Comparison of ENCODE assay signal across 14 cellular contexts in the genomic region with DNA sequence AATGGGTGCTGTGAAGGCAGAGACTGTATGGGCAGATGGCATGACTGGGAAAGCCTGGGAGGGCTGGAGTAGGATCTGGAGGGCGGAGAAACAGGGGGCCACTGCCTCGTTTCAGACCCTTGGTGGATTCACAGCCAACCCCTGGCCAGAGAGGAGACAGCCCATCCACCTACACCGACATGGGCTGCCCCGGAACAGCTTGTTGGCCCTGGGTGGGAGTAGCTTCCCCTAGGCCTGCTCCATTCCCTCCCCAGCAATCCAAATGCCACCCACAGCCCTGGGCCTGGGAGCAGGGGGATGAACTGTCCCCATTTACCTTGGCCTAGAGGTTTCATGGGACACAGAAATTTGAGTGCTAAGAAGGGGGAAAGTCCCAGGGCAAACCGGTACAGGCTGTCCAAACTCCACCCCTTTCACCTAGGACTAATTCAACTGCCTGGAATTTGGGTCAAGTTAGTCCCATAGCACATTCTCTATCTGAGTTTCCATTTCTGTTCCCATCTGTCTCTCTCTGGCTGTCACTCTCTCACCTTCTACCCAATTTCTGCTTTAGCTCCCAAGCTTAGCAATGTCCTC. TPM values are rescaled to one million over a fixed set of nuclear protein-coding genes. Genes with fewer than 3 reads are reported as not detected.
DNase-seq lines count a peak whose midpoint lies in the region; ATAC-seq, FAIRE-seq and TF ChIP-seq lines count a peak whose summit lies in the region.
"Had no signal": no experiment of that assay in that cellular context is flagged by ENCODE, and none has a peak within 500 bp of the region (broad histone marks: within the 10 kb centered on the region; RNA-seq: fewer than 3 reads in every experiment).

No MANE protein-coding gene starts in this region.

- peaks cover 6% of the 10 kb centered on the region for H3K36me3 Mint-ChIP-seq in activated naive CD8-positive, alpha-beta T cell treated with anti-CD3 and anti-CD28 coated beads, Interleukin-2, amount 50 U/mL, for 24 hours (ENCODE audit: low read depth)

- H3K9me3 ChIP-seq in A549 (peaks cover 5% of the 10 kb centered on the region; the same call in 1 of the 3 replicates), left lung (no peaks in the 10 kb centered on the region)

- ATAC-seq in A549, result no peak
- ATAC-seq in activated naive CD8-positive, alpha-beta T cell treated with anti-CD3 and anti-CD28 coated beads, Interleukin-2, amount 50 U/mL, for 24 hours, result no peak
- peak; percentile 54 for ATAC-seq in left lung
- no peak for ATAC-seq in HG02885 (IDR thresholded peaks at IDR 0.05; ENCODE audit: poor library complexity, unreplicated experiment)

- POLR2A ChIA-PET in A549 (lab: Yijun Ruan, JAX) (interaction anchor here (0.7 to 3.3 kb wide), 2 partner anchors 35 to 37 kb away, joined by 4 to 11 read pairs; partner anchors contain the start of gene LBH), HEK293T (lab: Yijun Ruan, JAX) (no interaction called here)

- DNase-seq in A549 (ENCODE audit: low read depth in 1 of 2, low spot score in 1 of 2) (no peak), G401 (ENCODE audit: low spot score) (peak; percentile 6), left lung (no peak), NCI-H1048 (lab: John Stamatoyannopoulos, UW) (no peak), NCI-H2081 treated with DMSO at 0.1 percent for 48 hours (lab: John Stamatoyannopoulos, UW) (no peak), HEK293T (ENCODE audit: extremely low spot score) (no peak)
- no peak for DNase-seq in activated naive CD8-positive, alpha-beta T cell treated with anti-CD3 and anti-CD28 coated beads, Interleukin-2, amount 50 U/mL, for 24 hours
- DNase-seq: NCI-H2029; NCI-H774; small intestine; stimulated activated naive CD8-positive, alpha-beta T cell treated with anti-CD3 and anti-CD28 coated beads, Interleukin-15, Interleukin-2, amounts not matched to agents 100 U/mL and 50 U/mL, for 24 hours had no signal

- no peaks in the 10 kb centered on the region for H3K36me3 ChIP-seq in left lung
- H3K36me3 ChIP-seq: cardiac muscle cell had no signal

- in situ Hi-C loops in G401 (cut with HindIII; ENCODE audit: low sequenced_read_pairs), result no loop called here

- H3K4me1 ChIP-seq in A549 (peaks cover 53% of the 10 kb centered on the region), left lung (peaks cover 15 to 24% of the 10 kb centered on the region in 2 donors)

- intact Hi-C loops in left lung (cut with DNase I), result no loop called here

- H3K4me2 ChIP-seq in A549, result no peak overlapping the region

- H3K27ac ChIP-seq in A549 (peak overlapping the region; percentile 46 to 91; a peak in 5 of 6 replicates), left lung (no peak overlapping the region)
- H3K27ac ChIP-seq: cardiac muscle cell had no signal

- FAIRE-seq in A549 (lab: Jason Lieb, UNC), result no peak
- FAIRE-seq: frontal cortex, small intestine had no signal

- H3K27me3 Mint-ChIP-seq in activated naive CD8-positive, alpha-beta T cell treated with anti-CD3 and anti-CD28 coated beads, Interleukin-2, amount 50 U/mL, for 24 hours, result peaks cover 2% of the 10 kb centered on the region

- H3K4me3 Mint-ChIP-seq in activated naive CD8-positive, alpha-beta T cell treated with anti-CD3 and anti-CD28 coated beads, Interleukin-2, amount 50 U/mL, for 24 hours, result no peak overlapping the region

- peak overlapping the region; percentile 94 for H3K27ac Mint-ChIP-seq in activated naive CD8-positive, alpha-beta T cell treated with anti-CD3 and anti-CD28 coated beads, Interleukin-2, amount 50 U/mL, for 24 hours

- TF ChIP-seq POLR2A in A549 (IDR thresholded peaks at IDR 0.05; ENCODE audit: low read length), result no peak

- peaks cover 92% of the 10 kb centered on the region for H3K4me1 Mint-ChIP-seq in activated naive CD8-positive, alpha-beta T cell treated with anti-CD3 and anti-CD28 coated beads, Interleukin-2, amount 50 U/mL, for 24 hours

- no peaks in the 10 kb centered on the region for H3K27me3 ChIP-seq in left lung
- H3K27me3 ChIP-seq: cardiac muscle cell had no signal

- no peak for TF ChIP-seq RAD21 in A549 (conservative IDR thresholded peaks at IDR 0.05 in 1 of 2, IDR thresholded peaks at IDR 0.05 in 1 of 2)

- TF ChIP-seq EP300 in A549 (IDR thresholded peaks at IDR 0.05), result no peak

- no peaks in the 10 kb centered on the region for H3K9me3 Mint-ChIP-seq in activated naive CD8-positive, alpha-beta T cell treated with anti-CD3 and anti-CD28 coated beads, Interleukin-2, amount 50 U/mL, for 24 hours

- H3K4me3 ChIP-seq in A549, result no peak overlapping the region
- no peak overlapping the region for H3K4me3 ChIP-seq in left lung
- H3K4me3 ChIP-seq: cardiac muscle cell had no signal

- WGBS in A549 (ENCODE audit: missing lambda C conversion rate), result 86% methylated on average over 5 of the region's 5 CpGs

- CTCF ChIA-PET in A549 (lab: Yijun Ruan, JAX), result interaction anchor here (0.6 to 8.8 kb wide), 6 partner anchors 10 to 493 kb away, joined by 3 to 39 read pairs (median 3); no protein-coding TSS in a partner anchor
- CTCF ChIA-PET in HEK293T (lab: Yijun Ruan, JAX), result no interaction called here

- TF ChIP-seq CTCF in A549 (IDR thresholded peaks at IDR 0.05) (no peak), left lung (IDR thresholded peaks at IDR 0.05) (no peak)

TF ChIP-seq in A549, 52 proteins besides CTCF, POLR2A, EP300 and RAD21 (continues in another document):
- TF ChIP-seq FOSL2 (IDR thresholded peaks at IDR 0.05), result no peak
- TF ChIP-seq FOSL2 (CRISPR knock-in tag; IDR thresholded peaks at IDR 0.05), result no peak
- no peak for TF ChIP-seq BHLHE40 (IDR thresholded peaks at IDR 0.05; ENCODE audit: low read depth, low read length)
- TF ChIP-seq REST (IDR thresholded peaks at IDR 0.05), result no peak
- TF ChIP-seq RCOR1 (IDR thresholded peaks at IDR 0.05; ENCODE audit: low read depth, low read length), result no peak
- TF ChIP-seq MAZ (IDR thresholded peaks at IDR 0.05; ENCODE audit: borderline replicate concordance, low read depth, low read length), result no peak

TF ChIP-seq in HEK293T, 16 proteins besides CTCF, POLR2A, EP300 and RAD21:
- TF ChIP-seq FOXM1 (IDR thresholded peaks at IDR 0.05; ENCODE audit: borderline replicate concordance) (no peak), HDGF (IDR thresholded peaks at IDR 0.05; ENCODE audit: borderline replicate concordance) (no peak), L3MBTL2 (conservative IDR thresholded peaks at IDR 0.05) (no peak), CTBP1 (IDR thresholded peaks at IDR 0.05; ENCODE audit: borderline replicate concordance) (no peak), SP1 (IDR thresholded peaks at IDR 0.05) (no peak), FOXA1 (IDR thresholded peaks at IDR 0.05) (no peak)

RNA-seq across cellular contexts. Expression of gene LBH, which starts 37.0 kb away (rescaled TPM):
- polyA plus RNA-seq in A549 (2011; rRNA removed), result 149 and 163 TPM in 2 replicates
- 174 and 289 TPM in 2 replicates for polyA plus RNA-seq in A549 (2012; cell fraction: cytosol; rRNA removed)
- polyA plus RNA-seq in A549 (2012; cell fraction: nucleus; rRNA removed), result 195 and 198 TPM in 2 replicates
- polyA plus RNA-seq in A549 (2017; fragmentation: RNase III; extraction: RNeasy Plus Mini Kit Qiagen cat#74134 plus additional on column Dnase treatment), result 197 to 273 TPM (median 216 TPM) in 3 replicates
- polyA minus RNA-seq in A549 (2011; rRNA and poly(A)+ RNA removed), result 226 and 241 TPM in 2 replicates
- total RNA-seq in G401 (2014; rRNA removed; shearing (Covaris generic)), result not detected in 2 replicates
- 100 to 1,000 TPM; 119 to 256 TPM for total RNA-seq in left lung

Comparison
In these comparisons a context has a peak if more than half of its experiments do, and no peak if none do; other contexts are left out.
1. H3K27ac ChIP-seq: peak in A549 (2 of 2); none in left lung (0 of 2).
2. RNA of gene LBH, which starts 37.0 kb away (total RNA-seq): 119 to 256 TPM in left lung; not detected in G401; every median in the first group is over 100 times any median in the second.